In genomic region chr20:59385461-59385860, GRCh38 we compare ENCODE assay signal across 15 cellular contexts.
DNase-seq lines count a peak whose midpoint lies in the region; ATAC-seq, FAIRE-seq and TF ChIP-seq lines count a peak whose summit lies in the region.
"Had no signal": no experiment of that assay in that cellular context is flagged by ENCODE, and none has a peak within 500 bp of the region (broad histone marks: within the 10 kb centered on the region; RNA-seq: fewer than 3 reads in every experiment).

No MANE protein-coding gene starts in this region.

- H3K27ac ChIP-seq in BLaER1 treated with 17β-estradiol and CSF1 and Interleukin-3, amounts not matched to agents 10 nM and 100 nM, result peak overlapping the region in 7 of 11 experiments; percentile 62 to 84 (median 70); a peak in 14 of 22 replicates
- H3K27ac ChIP-seq in CD8-positive, alpha-beta T cell (ENCODE audit: low read depth, low read length), result no peak overlapping the region
- peak overlapping the region; percentile 77 for H3K27ac ChIP-seq in SJCRH30
- no peak overlapping the region for H3K27ac ChIP-seq in iPS DF 6.9 (ENCODE audit: low read length)
- no peak overlapping the region for H3K27ac ChIP-seq in A673 (ENCODE audit: low read depth, low read length, poor library complexity, severe bottlenecking)
- H3K27ac ChIP-seq: esophagus muscularis mucosa, pancreas, thoracic aorta had no signal

- peaks cover 10% of the 10 kb centered on the region for H3K4me1 Mint-ChIP-seq in CD8-positive, alpha-beta T cell (ENCODE audit: low read depth)

- no TSS peak for BruUV-seq in A673 (replicated peaks; lab: Mats Ljungman, UMichigan)

- H3K27ac Mint-ChIP-seq in CD8-positive, alpha-beta T cell, result peak overlapping the region; percentile 85
- H3K27ac Mint-ChIP-seq: HFFc6 had no signal

- no CpG with 5 or more reads among the region's 5 CpGs for WGBS in iPS DF 6.9 (ENCODE audit: insufficient coverage, insufficient read length)

- TF ChIP-seq CTCF in CD8-positive, alpha-beta T cell (IDR thresholded peaks at IDR 0.05), result no peak
- TF ChIP-seq CTCF in A673 (conservative IDR thresholded peaks at IDR 0.05; ENCODE audit: low read depth, low read length), result no peak
- no peak for TF ChIP-seq CTCF in D721Med (IDR thresholded peaks at IDR 0.05; ENCODE audit: insufficient read depth, missing control alignments)

- CTCF ChIA-PET in CD8-positive, alpha-beta T cell (lab: Charles Lee), result no interaction called here
- CTCF ChIA-PET in A673 (lab: Charles Lee), result interaction anchor here (0.6 kb wide), 1 partner anchor 178 kb away, joined by 3 read pairs; no protein-coding TSS in a partner anchor

- FAIRE-seq in D721Med (lab: Jason Lieb, UNC), result no peak
- FAIRE-seq: pancreas had no signal

- H3K9me3 ChIP-seq in BLaER1 treated with 17β-estradiol and CSF1 and Interleukin-3, amounts not matched to agents 10 nM and 100 nM (replicated peaks in 1 of 11), result no peaks in the 10 kb centered on the region
- no peaks in the 10 kb centered on the region for H3K9me3 ChIP-seq in CD8-positive, alpha-beta T cell (ENCODE audit: low read length)
- H3K9me3 ChIP-seq in SJCRH30 (replicated peaks), result no peaks in the 10 kb centered on the region
- H3K9me3 ChIP-seq in iPS DF 6.9 (ENCODE audit: control insufficient read depth, insufficient read depth, low read length), result no peaks in the 10 kb centered on the region
- H3K9me3 ChIP-seq in A673 (ENCODE audit: low read depth, low read length, poor library complexity, severe bottlenecking), result no peaks in the 10 kb centered on the region
- H3K9me3 ChIP-seq: esophagus muscularis mucosa, pancreas, thoracic aorta had no signal

- intact Hi-C loops in CD8-positive, alpha-beta T cell (cut with DNase I, micrococcal nuclease), result no loop called here
- intact Hi-C loops in A673 (cut with micrococcal nuclease; ENCODE audit: unreplicated experiment), result no loop called here

- H4K20me1 ChIP-seq in BLaER1 treated with 17β-estradiol and CSF1 and Interleukin-3, amounts not matched to agents 10 nM and 100 nM, result peaks cover 0 to 3% (median 0%) of the 10 kb centered on the region in 11 experiments; a peak in 2 of 22 replicates

- no peaks in the 10 kb centered on the region for H3K36me3 Mint-ChIP-seq in CD8-positive, alpha-beta T cell

- peaks cover 0 to 30% (median 0%) of the 10 kb centered on the region in 11 experiments; a peak in 6 of 22 replicates for H3K27me3 ChIP-seq in BLaER1 treated with 17β-estradiol and CSF1 and Interleukin-3, amounts not matched to agents 10 nM and 100 nM
- H3K27me3 ChIP-seq in CD8-positive, alpha-beta T cell (ENCODE audit: insufficient read depth, low read length), result no peaks in the 10 kb centered on the region
- H3K27me3 ChIP-seq in SJCRH30 (no peaks in the 10 kb centered on the region), iPS DF 6.9 (ENCODE audit: control insufficient read depth, insufficient read depth, low read length) (no peaks in the 10 kb centered on the region), A673 (replicated peaks; ENCODE audit: insufficient read depth, low read depth, low read length, poor library complexity) (peaks cover 17% of the 10 kb centered on the region)
- H3K27me3 ChIP-seq: pancreas had no signal

- POLR2A ChIA-PET in CD8-positive, alpha-beta T cell (lab: Charles Lee), result interaction anchor here (1.1 to 1.4 kb wide), 2 partner anchors 14 to 132 kb away, joined by 3 to 5 read pairs; no protein-coding TSS in a partner anchor
- POLR2A ChIA-PET in A673 (lab: Charles Lee; ENCODE audit: low non-redundant PET), result no interaction called here

- H3K4me1 ChIP-seq in BLaER1 treated with 17β-estradiol and CSF1 and Interleukin-3, amounts not matched to agents 10 nM and 100 nM, result peaks cover 9 to 63% (median 55%) of the 10 kb centered on the region in 10 experiments; a peak in 19 of 20 replicates
- H3K4me1 ChIP-seq in CD8-positive, alpha-beta T cell (ENCODE audit: insufficient read depth, low read length), result peaks cover 11% of the 10 kb centered on the region
- H3K4me1 ChIP-seq in SJCRH30 (peaks cover 43% of the 10 kb centered on the region), iPS DF 6.9 (ENCODE audit: control insufficient read depth, insufficient read depth, low read length) (0 out of 2 replicates have a peak, but pooled peaks cover 4% of the 10 kb centered on the region), A673 (ENCODE audit: insufficient read depth, low read length, poor library complexity, severe bottlenecking) (no peaks in the 10 kb centered on the region)
- H3K4me1 ChIP-seq: esophagus muscularis mucosa, pancreas had no signal

- no peaks in the 10 kb centered on the region for H3K36me3 ChIP-seq in BLaER1 treated with 17β-estradiol and CSF1 and Interleukin-3, amounts not matched to agents 10 nM and 100 nM
- no peaks in the 10 kb centered on the region for H3K36me3 ChIP-seq in CD8-positive, alpha-beta T cell (ENCODE audit: insufficient read depth, low read length)
- H3K36me3 ChIP-seq in SJCRH30 (no peaks in the 10 kb centered on the region), iPS DF 6.9 (ENCODE audit: control insufficient read depth, insufficient read depth, low read length) (no peaks in the 10 kb centered on the region), A673 (ENCODE audit: insufficient read depth, low read length, poor library complexity, severe bottlenecking) (no peaks in the 10 kb centered on the region)
- H3K36me3 ChIP-seq: esophagus muscularis mucosa, pancreas, thoracic aorta had no signal

- H3K27me3 Mint-ChIP-seq in CD8-positive, alpha-beta T cell (ENCODE audit: low read depth), result no peaks in the 10 kb centered on the region

- no peak overlapping the region for H3K4me3 ChIP-seq in BLaER1 treated with 17β-estradiol and CSF1 and Interleukin-3, amounts not matched to agents 10 nM and 100 nM
- no peak overlapping the region for H3K4me3 ChIP-seq in CD8-positive, alpha-beta T cell (ENCODE audit: low read depth, low read length)
- no peak overlapping the region for H3K4me3 ChIP-seq in SJCRH30
- no peak overlapping the region for H3K4me3 ChIP-seq in iPS DF 6.9 (ENCODE audit: low read length)
- no peak overlapping the region for H3K4me3 ChIP-seq in A673 (ENCODE audit: low read depth, low read length, poor library complexity, severe bottlenecking)
- H3K4me3 ChIP-seq: esophagus muscularis mucosa, pancreas, thoracic aorta had no signal

- H3K4me3 Mint-ChIP-seq in CD8-positive, alpha-beta T cell, result no peak overlapping the region
- H3K4me3 Mint-ChIP-seq: HFFc6 had no signal

- DNase-seq in CD8-positive, alpha-beta T cell, result peak in 2 of 7 experiments; percentile 16 to 57
- DNase-seq in SJCRH30 (peak; percentile 98 to 100), iPS DF 6.9 (ENCODE audit: low read depth, low spot score) (peak; percentile 22), nucleus accumbens (lab: John Stamatoyannopoulos, UW) (no peak), HPDE6-E6E7 (ENCODE audit: extremely low spot score) (no peak), A673 (ENCODE audit: low spot score) (no peak), D721Med (ENCODE audit: insufficient read length, low spot score) (no peak)
- DNase-seq: HFFc6; hippocampal formation; NCI-H345; pancreas; stimulated activated CD4-positive, alpha-beta T cell treated with anti-CD3 and anti-CD28 coated beads, Interleukin-12 subunit alpha, Interleukin-12 subunit beta, amount 100 ng/mL, for 4 hours had no signal

- H3K9ac ChIP-seq in BLaER1 treated with 17β-estradiol and CSF1 and Interleukin-3, amounts not matched to agents 10 nM and 100 nM, result peak overlapping the region in 5 of 11 experiments; percentile 23 to 63 (median 56); a peak in 7 of 22 replicates

- peak; percentile 82 for ATAC-seq in CD8-positive, alpha-beta T cell
- ATAC-seq: pancreas had no signal

- H3K9me3 Mint-ChIP-seq in CD8-positive, alpha-beta T cell, result no peaks in the 10 kb centered on the region

- peak overlapping the region; percentile 27 to 82 (median 75) for H3K4me2 ChIP-seq in BLaER1 treated with 17β-estradiol and CSF1 and Interleukin-3, amounts not matched to agents 10 nM and 100 nM

Comparison
In these comparisons a context has a peak if more than half of its experiments do, and no peak if none do; other contexts are left out.
1. H3K27ac ChIP-seq: peak in BLaER1 treated with 17β-estradiol and CSF1 and Interleukin-3, amounts not matched to agents 10 nM and 100 nM (7 of 11) and SJCRH30 (single experiment); none in CD8-positive, alpha-beta T cell (single experiment), iPS DF 6.9 (single experiment) and A673 (single experiment).
2. DNase-seq: peak in SJCRH30 (2 of 2) and iPS DF 6.9 (single experiment); none in nucleus accumbens (0 of 56), HPDE6-E6E7 (single experiment), A673 (single experiment) and D721Med (single experiment).